Comparison of ENCODE assay signal across 1 cellular context in the genomic region with DNA sequence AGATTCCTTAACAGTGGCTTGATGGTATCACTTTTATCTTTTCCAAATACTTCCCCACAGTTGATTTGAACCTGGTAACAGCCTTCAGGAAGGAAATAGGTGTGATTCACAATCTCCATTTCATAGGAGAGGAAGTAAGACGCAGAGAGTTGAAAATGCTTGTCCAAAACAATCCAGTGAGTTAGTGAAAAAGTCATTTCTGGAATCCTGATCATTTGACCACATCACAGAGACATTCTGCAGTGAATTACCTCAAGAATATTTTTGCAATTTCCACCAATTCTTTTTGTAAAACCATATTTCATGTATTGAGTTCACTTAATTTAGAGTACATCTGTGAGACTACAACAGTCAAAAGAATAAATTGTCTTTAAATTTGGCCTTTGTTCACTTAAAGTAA.
A peak's percentile ranks its signal among the peaks of the same experiment; 100 is the strongest.
TF ChIP-seq lines count a peak whose summit lies in the region.

No MANE protein-coding gene starts in this region.

TF ChIP-seq in SK-N-SH, 30 proteins besides CTCF, POLR2A, EP300 and RAD21 (continued from another document):
- TF ChIP-seq FOXM1 (IDR thresholded peaks at IDR 0.05; ENCODE audit: low read depth), result peak; percentile 81; the same call in 1 of the 2 replicates
- 0 out of 2 replicates have a peak, but pooled peaks have one; percentile 6 for TF ChIP-seq TAF1 (IDR thresholded peaks at IDR 0.05; ENCODE audit: borderline replicate concordance, low read depth, low read length)
- TF ChIP-seq FOSL2 (IDR thresholded peaks at IDR 0.05; ENCODE audit: borderline replicate concordance, low read depth), result peak; percentile 80
- TF ChIP-seq, protein P1, sequence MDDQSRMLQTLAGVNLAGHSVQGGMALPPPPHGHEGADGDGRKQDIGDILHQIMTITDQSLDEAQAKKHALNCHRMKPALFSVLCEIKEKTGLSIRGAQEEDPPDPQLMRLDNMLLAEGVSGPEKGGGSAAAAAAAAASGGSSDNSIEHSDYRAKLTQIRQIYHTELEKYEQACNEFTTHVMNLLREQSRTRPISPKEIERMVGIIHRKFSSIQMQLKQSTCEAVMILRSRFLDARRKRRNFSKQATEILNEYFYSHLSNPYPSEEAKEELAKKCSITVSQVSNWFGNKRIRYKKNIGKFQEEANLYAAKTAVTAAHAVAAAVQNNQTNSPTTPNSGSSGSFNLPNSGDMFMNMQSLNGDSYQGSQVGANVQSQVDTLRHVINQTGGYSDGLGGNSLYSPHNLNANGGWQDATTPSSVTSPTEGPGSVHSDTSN (IDR thresholded peaks at IDR 0.05), result peak; percentile 78
- peak; percentile 50; the same call in 1 of the 2 replicates for TF ChIP-seq RXRA (IDR thresholded peaks at IDR 0.05; ENCODE audit: borderline replicate concordance, low read depth)
- TF ChIP-seq NRF1 (IDR thresholded peaks at IDR 0.05; ENCODE audit: low read depth, low read length), result no peak
TF ChIP-seq in SK-N-SH: peak in this region for 14.
